Comparison of ENCODE assay signal across 14 cellular contexts in the genomic region with DNA sequence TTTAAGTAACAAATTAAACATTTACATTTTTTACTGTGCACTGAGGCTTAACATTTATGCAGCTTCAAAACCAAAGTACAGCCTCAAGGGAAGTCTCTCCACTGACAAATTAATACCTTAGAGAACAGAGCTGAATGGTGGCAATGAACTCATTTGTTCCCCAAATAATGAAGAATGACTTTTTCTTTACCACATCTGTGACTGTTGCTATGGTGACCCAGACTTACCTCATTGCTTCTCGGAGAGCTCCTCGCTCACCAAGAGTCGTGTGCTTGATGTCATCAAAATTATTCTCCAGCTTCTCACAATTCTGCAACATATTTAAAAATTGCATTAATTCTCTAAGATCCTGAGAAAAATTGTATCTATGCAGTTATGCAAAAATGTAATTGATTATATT.
DNase-seq lines count a peak whose midpoint lies in the region; ATAC-seq, FAIRE-seq and TF ChIP-seq lines count a peak whose summit lies in the region.
"Had no signal": no experiment of that assay in that cellular context is flagged by ENCODE, and none has a peak within 500 bp of the region (broad histone marks: within the 10 kb centered on the region; RNA-seq: fewer than 3 reads in every experiment).

No MANE protein-coding gene starts in this region.

- no peak overlapping the region for H4K91ac ChIP-seq in IMR-90 (ENCODE audit: insufficient read depth, low read depth, low read length)

- H2AK9ac ChIP-seq in IMR-90 (replicated peaks; ENCODE audit: low read depth, low read length, poor library complexity), result no peak overlapping the region

- dilution Hi-C loops in IMR-90 (cut with HindIII; ENCODE audit: low sequenced_read_pairs, unreplicated experiment), result no loop called here

- H3K4me2 ChIP-seq in IMR-90 (ENCODE audit: low read depth, low read length) (no peak overlapping the region), GM12878 (ENCODE audit: control insufficient read depth, insufficient read depth) (no peak overlapping the region), osteoblast (ENCODE audit: insufficient read depth, low read length) (no peak overlapping the region)

- no peak for TF ChIP-seq EP300 in GM12878 (IDR thresholded peaks at IDR 0.05; ENCODE audit: borderline replicate concordance in 1 of 2, control insufficient read depth in 1 of 2, low read depth in 2 of 2, low read length in 2 of 2)

- no peaks in the 10 kb centered on the region for H4K20me1 ChIP-seq in IMR-90 (ENCODE audit: insufficient read depth, low read length)
- H4K20me1 ChIP-seq in GM12878 (ENCODE audit: control insufficient read depth, insufficient read depth), result no peaks in the 10 kb centered on the region
- H4K20me1 ChIP-seq in osteoblast (ENCODE audit: insufficient read depth, low read length), result no peaks in the 10 kb centered on the region

- peaks cover 0 to 2% of the 10 kb centered on the region in 2 experiments; a peak in 2 of 4 replicates for H3K79me1 ChIP-seq in IMR-90 (ENCODE audit: low read depth in 1 of 2, low read length in 2 of 2)

- H3K9ac ChIP-seq in IMR-90 (ENCODE audit: low read depth, low read length) (no peak overlapping the region), GM12878 (ENCODE audit: control insufficient read depth, insufficient read depth, low read length) (no peak overlapping the region)

- no peak overlapping the region for H4K8ac ChIP-seq in IMR-90 (ENCODE audit: low read depth in 2 of 2, low read length in 2 of 2)

- SMC1A ChIA-PET in GM12878 (lab: Charles Lee; ENCODE audit: uncharacterized antibody, unreplicated experiment), result interaction anchor here (0.9 to 2.7 kb wide), 7 partner anchors 10 to 93 kb away, joined by 3 to 22 read pairs (median 8); a partner anchor contains a TSS

- DNase-seq in GM06990 (ENCODE audit: extremely low read depth, insufficient read length), result peak; percentile 35
- DNase-seq in IMR-90, result no peak
- DNase-seq in GM12878 (ENCODE audit: low read depth, low spot score), result no peak
- no peak for DNase-seq in osteoblast (ENCODE audit: insufficient read length, low spot score, missing footprints)
- DNase-seq in hippocampal formation (lab: John Stamatoyannopoulos, UW), result no peak
- no peak for DNase-seq in cerebellar nuclear complex (lab: John Stamatoyannopoulos, UW)
- DNase-seq in activated gamma-delta T cell treated with Interleukin-2 at 50 U/mL for 16 hours, result no peak
- DNase-seq: activated gamma-delta T cell, kidney glomerular epithelial cell, NCI-H2029 treated with DMSO at 0.1 percent for 48 hours, WERI-Rb-1 had no signal

- 0 out of 2 replicates have a peak overlapping the region, but pooled peaks have one; percentile 32 for H3K14ac ChIP-seq in IMR-90 (replicated peaks; ENCODE audit: low read depth, low read length)

- H3K23ac ChIP-seq in IMR-90 (ENCODE audit: low read depth, low read length), result no peak overlapping the region

- no peak overlapping the region for H2BK15ac ChIP-seq in IMR-90 (ENCODE audit: low read depth, low read length)

- POLR2A ChIA-PET in IMR-90 (lab: Charles Lee; ENCODE audit: unreplicated experiment), result no interaction called here
- POLR2A ChIA-PET in GM12878 (lab: Charles Lee), result interaction anchor here (1.2 to 2.7 kb wide), 2 partner anchors 21 to 93 kb away, joined by 4 to 9 read pairs; a partner anchor contains a TSS

- in situ Hi-C loops in IMR-90 (cut with MboI; ENCODE audit: low sequenced_read_pairs), result no loop called here
- in situ Hi-C loops in GM12878 (cut with MboI), result no loop called here

- H3K4me3 ChIP-seq in GM06990 (replicated peaks; ENCODE audit: low read depth, low read length), result no peak overlapping the region
- H3K4me3 ChIP-seq in IMR-90 (ENCODE audit: insufficient read depth, low read depth, low read length), result no peak overlapping the region
- no peak overlapping the region for H3K4me3 ChIP-seq in GM12878
- no peak overlapping the region for H3K4me3 ChIP-seq in osteoblast (ENCODE audit: insufficient read depth, low read length)

- no CpG with 5 or more reads among the region's 3 CpGs for WGBS in IMR-90 (ENCODE audit: extremely low coverage in 2 of 2, insufficient read length in 1 of 2), 2 experiments
- 2% methylated on average over 3 of the region's 3 CpGs for WGBS in GM12878 (ENCODE audit: insufficient coverage, insufficient replicate concordance, low lambda C conversion rate, missing lambda C conversion rate)

- no peak overlapping the region for H2BK20ac ChIP-seq in IMR-90 (ENCODE audit: low read depth, low read length)

- no peaks in the 10 kb centered on the region for H3K79me2 ChIP-seq in GM12878 (ENCODE audit: control insufficient read depth, insufficient read depth, low read length)
- no peaks in the 10 kb centered on the region for H3K79me2 ChIP-seq in osteoblast (ENCODE audit: insufficient read depth, low read length)

- RAD21 ChIA-PET in GM12878 (lab: Charles Lee; ENCODE audit: unreplicated experiment), result interaction anchor here (0.9 to 1.9 kb wide), 9 partner anchors 9 to 176 kb away, joined by 3 to 8 read pairs (median 6); a partner anchor contains a TSS

- H4K5ac ChIP-seq in IMR-90 (ENCODE audit: low read depth, low read length), result no peak overlapping the region

- H2BK5ac ChIP-seq in IMR-90 (ENCODE audit: low read depth, low read length, poor library complexity, severe bottlenecking), result no peak overlapping the region

- no peak overlapping the region for H3K4ac ChIP-seq in IMR-90 (ENCODE audit: low read depth, low read length)

- no peak overlapping the region for H2BK120ac ChIP-seq in IMR-90 (ENCODE audit: low read depth, low read length)

- intact Hi-C loops in IMR-90 (cut with micrococcal nuclease), result no loop called here
- intact Hi-C loops in GM12878 (cut with micrococcal nuclease; ENCODE audit: unreplicated experiment), result loop anchor here (2.0 to 10.0 kb wide), 2 partner anchors 585 to 637 kb away; no protein-coding TSS in a partner anchor

- TF ChIP-seq POLR2A in IMR-90 (IDR thresholded peaks at IDR 0.05; ENCODE audit: low read depth, low read length), result no peak
- TF ChIP-seq POLR2A in GM12878 (IDR thresholded peaks at IDR 0.05; ENCODE audit: low read depth, low read length), result no peak

- BruUV-seq in IMR-90 (replicated peaks; lab: Mats Ljungman, UMichigan) (no TSS peak), GM12878 (replicated peaks; lab: Mats Ljungman, UMichigan) (no TSS peak)

- CTCF ChIA-PET in IMR-90 (lab: Yijun Ruan, JAX), result no interaction called here
- CTCF ChIA-PET in GM12878 (lab: Yijun Ruan, JAX), result interaction anchor here (0.8 to 1.6 kb wide), 4 partner anchors 22 to 227 kb away, joined by 3 to 13 read pairs (median 4); a partner anchor contains a TSS

- H3K4me1 ChIP-seq in IMR-90 (ENCODE audit: control insufficient read depth, insufficient read depth, low read length), result no peaks in the 10 kb centered on the region
- no peaks in the 10 kb centered on the region for H3K4me1 ChIP-seq in GM12878 (ENCODE audit: control insufficient read depth, insufficient read depth, low read length)
- peaks cover 10% of the 10 kb centered on the region for H3K4me1 ChIP-seq in osteoblast (ENCODE audit: insufficient read depth, low read length)

- no peak overlapping the region for H3K27ac ChIP-seq in IMR-90 (ENCODE audit: insufficient read depth, low read length)
- H3K27ac ChIP-seq in GM12878 (ENCODE audit: control insufficient read depth, insufficient read depth), result no peak overlapping the region
- H3K27ac ChIP-seq in osteoblast (ENCODE audit: low read depth, low read length), result no peak overlapping the region
- H3K27ac ChIP-seq: C4-2B, WERI-Rb-1 had no signal

- no peak overlapping the region for H3K18ac ChIP-seq in IMR-90 (ENCODE audit: low read depth, low read length)

- peak; percentile 38 for FAIRE-seq in GM12878 (lab: Jason Lieb, UNC)

- no peak for TF ChIP-seq CTCF in GM06990 (IDR thresholded peaks at IDR 0.05; ENCODE audit: insufficient read depth, low read length, poor library complexity, severe bottlenecking)
- no peak for TF ChIP-seq CTCF in IMR-90 (conservative IDR thresholded peaks at IDR 0.05; ENCODE audit: low read depth, low read length)
- TF ChIP-seq CTCF in GM12878 (IDR thresholded peaks at IDR 0.05 in 2 of 3, conservative IDR thresholded peaks at IDR 0.05 in 1 of 3; ENCODE audit: control insufficient read depth in 2 of 3, extremely low read depth in 1 of 3, insufficient read depth in 1 of 3, low read depth in 3 of 3, low read length in 3 of 3), result no peak
- TF ChIP-seq CTCF in osteoblast (IDR thresholded peaks at IDR 0.05; ENCODE audit: extremely low read depth, low read depth, low read length), result no peak

- H3K27me3 ChIP-seq in GM06990 (replicated peaks; ENCODE audit: control insufficient read depth, insufficient read depth, low read length), result no peaks in the 10 kb centered on the region
- H3K27me3 ChIP-seq in IMR-90 (ENCODE audit: control insufficient read depth, insufficient read depth, low read length), result no peaks in the 10 kb centered on the region
- H3K27me3 ChIP-seq in GM12878 (replicated peaks in 1 of 2; ENCODE audit: control insufficient read depth in 2 of 2, insufficient read depth in 2 of 2, low read length in 1 of 2), result no peaks in the 10 kb centered on the region
- H3K27me3 ChIP-seq in osteoblast (ENCODE audit: insufficient read depth, low read length), result no peaks in the 10 kb centered on the region

- no peaks in the 10 kb centered on the region for H3K9me3 ChIP-seq in IMR-90 (ENCODE audit: control insufficient read depth, insufficient read depth, low read length)
- no peaks in the 10 kb centered on the region for H3K9me3 ChIP-seq in GM12878 (replicated peaks; ENCODE audit: control insufficient read depth, insufficient read depth, low read length)
- H3K9me3 ChIP-seq in osteoblast (ENCODE audit: low read depth, low read length), result no peaks in the 10 kb centered on the region

- H2AFZ ChIP-seq in IMR-90 (replicated peaks; ENCODE audit: low read length, poor library complexity) (no peak overlapping the region), GM12878 (ENCODE audit: control insufficient read depth, low read depth, low read length) (no peak overlapping the region), osteoblast (ENCODE audit: low read length) (no peak overlapping the region)

- ATAC-seq in GM21367 (IDR thresholded peaks at IDR 0.05; ENCODE audit: unreplicated experiment), result peak; percentile 67
- ATAC-seq in IMR-90 (ENCODE audit: low read depth), result no peak
- ATAC-seq in GM12878, result peak; percentile 92
- ATAC-seq: Right ventricle myocardium inferior had no signal

- TF ChIP-seq RAD21 in IMR-90 (IDR thresholded peaks at IDR 0.05; ENCODE audit: low read length), result no peak
- TF ChIP-seq RAD21 in GM12878 (IDR thresholded peaks at IDR 0.05; ENCODE audit: insufficient read depth, low read depth, low read length), result no peak

- H3K9me1 ChIP-seq in IMR-90 (ENCODE audit: insufficient read depth, low read length), result no peaks in the 10 kb centered on the region

- no peak overlapping the region for H3K56ac ChIP-seq in IMR-90 (ENCODE audit: extremely low read depth, insufficient read depth, low read length)

- H3K36me3 ChIP-seq in GM06990 (ENCODE audit: control insufficient read depth, insufficient read depth, low read length), result no peaks in the 10 kb centered on the region
- H3K36me3 ChIP-seq in IMR-90 (ENCODE audit: control insufficient read depth, insufficient read depth, low read length), result no peaks in the 10 kb centered on the region
- no peaks in the 10 kb centered on the region for H3K36me3 ChIP-seq in GM12878 (ENCODE audit: control insufficient read depth in 2 of 2, insufficient read depth in 2 of 2, low read length in 1 of 2)
- H3K36me3 ChIP-seq in osteoblast (ENCODE audit: insufficient read depth, low read length), result peaks cover 4% of the 10 kb centered on the region
- H3K36me3 ChIP-seq: WERI-Rb-1 had no signal

- no peak overlapping the region for H2AK5ac ChIP-seq in IMR-90 (ENCODE audit: low read depth, low read length)
